Comparison of ENCODE assay signal across 7 cellular contexts in the genomic region with DNA sequence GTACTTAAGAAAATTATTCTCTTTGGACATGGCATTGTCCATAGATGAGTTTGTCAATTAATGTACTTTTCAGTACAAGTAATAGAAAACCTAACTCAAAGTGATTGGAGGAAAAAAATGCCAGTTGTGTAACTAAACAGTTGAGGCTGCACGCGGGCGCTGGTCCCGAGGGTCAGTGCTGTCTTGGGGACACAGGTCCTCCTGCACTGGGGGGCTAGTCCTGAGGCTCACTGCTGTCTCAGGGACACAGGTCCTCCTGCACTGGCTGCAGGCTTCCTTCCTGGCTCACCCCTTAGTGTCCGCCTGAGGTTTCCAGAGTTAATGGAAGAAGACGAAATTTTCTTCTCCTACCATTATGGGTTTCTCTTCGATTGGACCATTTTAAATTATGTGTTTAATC.
"Had no signal": no experiment of that assay in that cellular context is flagged by ENCODE, and none has a peak within 500 bp of the region (broad histone marks: within the 10 kb centered on the region; RNA-seq: fewer than 3 reads in every experiment).

No MANE protein-coding gene starts in this region.

- ATAC-seq: GM12878 had no signal

- FAIRE-seq: G401.6, GM12878, GM12892, GM18507, GM19239 had no signal

- DNase-seq: GDM1, GF-D8 had no signal

- H3K4me3 ChIP-seq: GM12878 had no signal
